Comparison of ENCODE assay signal across 12 cellular contexts in the genomic region with DNA sequence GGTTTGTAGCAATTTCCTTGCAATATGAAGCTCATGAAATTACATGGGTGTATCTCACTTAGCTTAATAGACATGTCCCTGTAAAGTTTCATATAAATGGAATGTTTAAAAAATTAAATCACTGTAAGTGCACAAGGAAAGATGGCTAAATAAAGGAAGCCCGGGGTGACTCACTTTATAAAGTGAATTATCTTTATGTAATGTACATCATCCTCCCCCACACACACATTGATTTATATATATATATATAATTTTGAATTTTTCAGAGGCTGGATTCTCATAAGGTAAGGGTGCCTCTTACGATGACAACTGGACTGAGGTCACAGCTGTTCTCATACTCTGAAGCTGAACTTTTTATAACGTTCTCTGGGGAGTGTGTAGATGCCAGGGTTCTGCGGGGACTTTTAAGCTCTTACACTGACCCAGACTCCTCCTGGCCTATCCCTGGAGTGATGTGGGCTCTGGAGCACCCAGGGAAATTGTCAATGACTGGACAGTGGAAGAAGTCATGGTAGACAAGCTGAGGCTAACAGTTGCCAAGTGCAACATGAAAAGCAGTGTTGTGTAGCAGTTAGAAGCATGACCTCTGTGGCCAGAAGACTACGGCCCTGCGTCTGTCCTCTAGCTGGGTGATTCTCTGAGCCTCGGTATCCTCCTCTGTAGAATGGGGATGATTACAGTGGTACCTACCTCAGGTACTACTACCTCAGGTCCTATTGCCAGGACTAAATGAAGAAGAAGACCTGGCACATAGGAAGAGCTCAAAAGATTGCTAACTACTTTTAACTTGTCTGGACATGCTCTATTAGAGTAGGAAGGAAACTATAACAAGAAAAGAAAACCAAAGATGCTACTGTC.
DNase-seq lines count a peak whose midpoint lies in the region; ATAC-seq and TF ChIP-seq lines count a peak whose summit lies in the region.
"Had no signal": no experiment of that assay in that cellular context is flagged by ENCODE, and none has a peak within 500 bp of the region (broad histone marks: within the 10 kb centered on the region; RNA-seq: fewer than 3 reads in every experiment).

No MANE protein-coding gene starts in this region.

- CTCF ChIA-PET in PC-9 (lab: Charles Lee): interaction anchor here (0.7 kb wide), 1 partner anchor 8 kb away, joined by 3 read pairs; no protein-coding TSS in a partner anchor

- H3K36me3 ChIP-seq in parathyroid adenoma (ENCODE audit: control insufficient read depth, insufficient read depth, low read length) (no peaks in the 10 kb centered on the region), PC-9 (ENCODE audit: low read depth) (no peaks in the 10 kb centered on the region)

- no peak overlapping the region for H3K9ac ChIP-seq in parathyroid adenoma
- H3K9ac ChIP-seq: KMS-11 had no signal

- H3K4me2 ChIP-seq in parathyroid adenoma (ENCODE audit: low read length): no peak overlapping the region
- H3K4me2 ChIP-seq in PC-9: no peak overlapping the region
- H3K4me2 ChIP-seq: KMS-11 had no signal

- H3K79me2 ChIP-seq in parathyroid adenoma (no peaks in the 10 kb centered on the region), PC-9 (ENCODE audit: low read depth) (no peaks in the 10 kb centered on the region)

- no peak overlapping the region for H2AFZ ChIP-seq in parathyroid adenoma
- H2AFZ ChIP-seq in PC-9: no peak overlapping the region

- no peaks in the 10 kb centered on the region for H3K4me1 ChIP-seq in parathyroid adenoma
- peaks cover 9% of the 10 kb centered on the region; the same call in 1 of the 2 replicates for H3K4me1 ChIP-seq in PC-9 (replicated peaks; ENCODE audit: insufficient read depth)

- POLR2A ChIA-PET in PC-9 (lab: Charles Lee; ENCODE audit: unreplicated experiment): interaction anchor here (0.6 to 0.7 kb wide), 2 partner anchors 82 to 189 kb away, joined by 3 read pairs; no protein-coding TSS in a partner anchor

- ATAC-seq in SK-N-SH treated with all-trans-retinoic acid at 6 μM for 48 hours: peak; percentile 79
- ATAC-seq: activated CD4-positive, CD25-positive, alpha-beta regulatory T cell treated with anti-CD3 and anti-CD28 coated beads, Interleukin-2, amount 50 U/mL, for 24 hours had no signal

- H3K27me3 ChIP-seq in parathyroid adenoma (ENCODE audit: control insufficient read depth, insufficient read depth, low read length): no peaks in the 10 kb centered on the region
- H3K27me3 ChIP-seq in PC-9 (ENCODE audit: insufficient read depth, low read depth): no peaks in the 10 kb centered on the region

- intact Hi-C loops in PC-9 (cut with micrococcal nuclease; ENCODE audit: unreplicated experiment): no loop called here

- DNase-seq in AG10803 (ENCODE audit: low read depth): peak; percentile 66
- DNase-seq in fibroblast of peridontal ligament (ENCODE audit: extremely low read depth): peak; percentile 73
- no peak for DNase-seq in C1 segment of cervical spinal cord (lab: John Stamatoyannopoulos, UW)
- no peak for DNase-seq in RPMI8226
- DNase-seq in NCI-H1694 (lab: John Stamatoyannopoulos, UW): no peak
- no peak for DNase-seq in PC-9
- DNase-seq: NCI-H226, SIG-M5 had no signal

- H3K27ac ChIP-seq in parathyroid adenoma: peak overlapping the region; percentile 42
- no peak overlapping the region for H3K27ac ChIP-seq in PC-9
- H3K27ac ChIP-seq: KMS-11 had no signal

- no peaks in the 10 kb centered on the region for H3K9me3 ChIP-seq in parathyroid adenoma (ENCODE audit: control insufficient read depth, low read length)
- no peaks in the 10 kb centered on the region for H3K9me3 ChIP-seq in PC-9 (ENCODE audit: insufficient read depth, low read depth)

- TF ChIP-seq CTCF in AG10803 (conservative IDR thresholded peaks at IDR 0.05; ENCODE audit: low read length): no peak
- TF ChIP-seq CTCF in parathyroid adenoma (IDR thresholded peaks at IDR 0.05): no peak
- no peak for TF ChIP-seq CTCF in PC-9 (conservative IDR thresholded peaks at IDR 0.05)

- H3K4me3 ChIP-seq in AG10803 (ENCODE audit: low read length) (no peak overlapping the region), parathyroid adenoma (ENCODE audit: low read depth, low read length) (no peak overlapping the region), PC-9 (no peak overlapping the region)

- H3F3A ChIP-seq in PC-9 (ENCODE audit: insufficient read depth, low read depth): no peaks in the 10 kb centered on the region

- no TSS peak for BruUV-seq in PC-9 (replicated peaks; lab: Mats Ljungman, UMichigan)

- H3K9me2 ChIP-seq in PC-9 (ENCODE audit: insufficient read depth): no peaks in the 10 kb centered on the region

- H4K20me1 ChIP-seq in PC-9 (ENCODE audit: insufficient read depth): no peaks in the 10 kb centered on the region

TF ChIP-seq in SK-N-SH treated with all-trans-retinoic acid at 6 μM for 48 hours, 23 proteins besides CTCF, POLR2A, EP300 and RAD21 (continues in another document):
- TF ChIP-seq ZC3H10 (CRISPR knock-in tag; IDR thresholded peaks at IDR 0.05) (peak; percentile 93), SNAI2 (CRISPR knock-in tag; IDR thresholded peaks at IDR 0.05) (peak; percentile 23; the same call in 1 of the 2 replicates), ZNF565 (CRISPR knock-in tag; conservative IDR thresholded peaks at IDR 0.05; ENCODE audit: low read depth) (no peak), OSR1 (CRISPR knock-in tag; IDR thresholded peaks at IDR 0.05) (no peak), PPARA (CRISPR knock-in tag; IDR thresholded peaks at IDR 0.05; ENCODE audit: borderline replicate concordance) (no peak), TCF4 (CRISPR knock-in tag; IDR thresholded peaks at IDR 0.05; ENCODE audit: borderline replicate concordance) (peak; percentile 55; the same call in 1 of the 2 replicates), ZFP3 (CRISPR knock-in tag; IDR thresholded peaks at IDR 0.05) (peak; percentile 57; the same call in 1 of the 2 replicates), BACH2 (CRISPR knock-in tag; IDR thresholded peaks at IDR 0.05; ENCODE audit: borderline replicate concordance) (no peak), GLIS3 (CRISPR knock-in tag; IDR thresholded peaks at IDR 0.05) (no peak), ESRRG (CRISPR knock-in tag; IDR thresholded peaks at IDR 0.05) (no peak), ZFP30 (CRISPR knock-in tag; IDR thresholded peaks at IDR 0.05) (no peak), TOX (CRISPR knock-in tag; IDR thresholded peaks at IDR 0.05; ENCODE audit: borderline replicate concordance) (0 out of 2 replicates have a peak, but pooled peaks have one; percentile 36), ARNTL (CRISPR knock-in tag; IDR thresholded peaks at IDR 0.05; ENCODE audit: borderline replicate concordance, low read depth) (no peak), RARB (CRISPR knock-in tag; IDR thresholded peaks at IDR 0.05) (no peak), CSDC2 (CRISPR knock-in tag; IDR thresholded peaks at IDR 0.05) (no peak), ZNF70 (CRISPR knock-in tag; IDR thresholded peaks at IDR 0.05) (no peak)
- TF ChIP-seq, protein P1, sequence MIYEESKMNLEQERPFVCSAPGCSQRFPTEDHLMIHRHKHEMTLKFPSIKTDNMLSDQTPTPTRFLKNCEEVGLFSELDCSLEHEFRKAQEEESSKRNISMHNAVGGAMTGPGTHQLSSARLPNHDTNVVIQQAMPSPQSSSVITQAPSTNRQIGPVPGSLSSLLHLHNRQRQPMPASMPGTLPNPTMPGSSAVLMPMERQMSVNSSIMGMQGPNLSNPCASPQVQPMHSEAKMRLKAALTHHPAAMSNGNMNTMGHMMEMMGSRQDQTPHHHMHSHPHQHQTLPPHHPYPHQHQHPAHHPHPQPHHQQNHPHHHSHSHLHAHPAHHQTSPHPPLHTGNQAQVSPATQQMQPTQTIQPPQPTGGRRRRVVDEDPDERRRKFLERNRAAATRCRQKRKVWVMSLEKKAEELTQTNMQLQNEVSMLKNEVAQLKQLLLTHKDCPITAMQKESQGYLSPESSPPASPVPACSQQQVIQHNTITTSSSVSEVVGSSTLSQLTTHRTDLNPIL (CRISPR knock-in tag; IDR thresholded peaks at IDR 0.05; ENCODE audit: low read depth): peak; percentile 83; the same call in 1 of the 2 replicates
- TF ChIP-seq, protein P2, sequence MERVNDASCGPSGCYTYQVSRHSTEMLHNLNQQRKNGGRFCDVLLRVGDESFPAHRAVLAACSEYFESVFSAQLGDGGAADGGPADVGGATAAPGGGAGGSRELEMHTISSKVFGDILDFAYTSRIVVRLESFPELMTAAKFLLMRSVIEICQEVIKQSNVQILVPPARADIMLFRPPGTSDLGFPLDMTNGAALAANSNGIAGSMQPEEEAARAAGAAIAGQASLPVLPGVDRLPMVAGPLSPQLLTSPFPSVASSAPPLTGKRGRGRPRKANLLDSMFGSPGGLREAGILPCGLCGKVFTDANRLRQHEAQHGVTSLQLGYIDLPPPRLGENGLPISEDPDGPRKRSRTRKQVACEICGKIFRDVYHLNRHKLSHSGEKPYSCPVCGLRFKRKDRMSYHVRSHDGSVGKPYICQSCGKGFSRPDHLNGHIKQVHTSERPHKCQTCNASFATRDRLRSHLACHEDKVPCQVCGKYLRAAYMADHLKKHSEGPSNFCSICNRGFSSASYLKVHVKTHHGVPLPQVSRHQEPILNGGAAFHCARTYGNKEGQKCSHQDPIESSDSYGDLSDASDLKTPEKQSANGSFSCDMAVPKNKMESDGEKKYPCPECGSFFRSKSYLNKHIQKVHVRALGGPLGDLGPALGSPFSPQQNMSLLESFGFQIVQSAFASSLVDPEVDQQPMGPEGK (CRISPR knock-in tag; IDR thresholded peaks at IDR 0.05; ENCODE audit: borderline replicate concordance): peak; percentile 32; the same call in 1 of the 2 replicates

Comparison
In these comparisons a context has a peak if more than half of its experiments do, and no peak if none do; other contexts are left out.
1. DNase-seq: peak in AG10803 (single experiment) and fibroblast of peridontal ligament (single experiment); none in C1 segment of cervical spinal cord (0 of 14), RPMI8226 (single experiment), NCI-H1694 (single experiment) and PC-9 (0 of 2).